In genomic region chr10:12255048-12255447, GRCh38 we compare ENCODE assay signal across 19 cellular contexts.
"Had no signal": no experiment of that assay in that cellular context is flagged by ENCODE, and none has a peak within 500 bp of the region (broad histone marks: within the 10 kb centered on the region; RNA-seq: fewer than 3 reads in every experiment).

No MANE protein-coding gene starts in this region.

- H3K27me3 ChIP-seq: dorsolateral prefrontal cortex, esophagus squamous epithelium, hepatocyte, tibial artery, upper lobe of right lung, vagina had no signal

- H3K79me2 ChIP-seq: hepatocyte had no signal

- H2AFZ ChIP-seq: hepatocyte had no signal

- H3K4me1 ChIP-seq: esophagus squamous epithelium, left ventricle myocardium inferior, lower lobe of right lung, psoas muscle, tibial artery, upper lobe of right lung, vagina had no signal

- H3K27ac ChIP-seq: dorsolateral prefrontal cortex, esophagus squamous epithelium, hepatocyte, left ventricle myocardium inferior, lower lobe of right lung, psoas muscle, tibial artery, upper lobe of right lung, vagina had no signal

- DNase-seq: cortex of kidney; dorsolateral prefrontal cortex; effector CD8-positive, alpha-beta T cell; esophagus squamous epithelium; foreskin melanocyte; head of caudate nucleus; kidney; left cardiac atrium; left ventricle myocardium inferior; lower lobe of right lung; naive B cell; psoas muscle; small intestine; stimulated activated CD4-positive, alpha-beta T cell treated with anti-CD3 and anti-CD28 coated beads, Interleukin-12 subunit alpha, Interleukin-12 subunit beta, amount 100 ng/mL, for 4 hours; stimulated activated naive CD4-positive, alpha-beta T cell treated with Interleukin-2 at 50 U/mL for 16 hours; tibial artery; upper lobe of right lung had no signal

- H3K4me3 ChIP-seq: dorsolateral prefrontal cortex, esophagus squamous epithelium, hepatocyte, left ventricle myocardium inferior, lower lobe of right lung, psoas muscle, tibial artery, upper lobe of right lung, vagina had no signal

- H3K9me3 ChIP-seq: esophagus squamous epithelium, left ventricle myocardium inferior, lower lobe of right lung, psoas muscle, tibial artery, upper lobe of right lung, vagina had no signal

- H3K4me2 ChIP-seq: hepatocyte had no signal

- ATAC-seq: left cardiac atrium, lower lobe of right lung, psoas muscle, upper lobe of right lung had no signal
